Comparison of ENCODE assay signal across 27 cellular contexts in genomic region chr1:186571771-186572170, GRCh38.
"Had no signal": no experiment of that assay in that cellular context is flagged by ENCODE, and none has a peak within 500 bp of the region (broad histone marks: within the 10 kb centered on the region; RNA-seq: fewer than 3 reads in every experiment).

No MANE protein-coding gene starts in this region.

- DNase-seq: activated CD4-positive, alpha-beta T cell treated with anti-CD3 and anti-CD28 coated beads for 4 hours; activated CD4-positive, alpha-beta T cell treated with anti-CD3 and anti-CD28 coated beads, Interleukin-2, amount 50 U/mL, for 4 hours; activated CD8-positive, alpha-beta memory T cell treated with anti-CD3 and anti-CD28 coated beads for 24 hours; activated effector memory CD4-positive, alpha-beta T cell treated with anti-CD3 and anti-CD28 coated beads, Interleukin-2, amount 50 U/mL, for 16 hours; activated naive CD4-positive, alpha-beta T cell treated with anti-CD3 and anti-CD28 coated beads for 36 hours; amniotic stem cell; body of pancreas; cortex of kidney; KG1; NCI-H1092; NCI-H1417 treated with DMSO at 0.1 percent for 48 hours; NCI-H1694; NCI-H2029 treated with DMSO at 0.1 percent for 48 hours; NCI-H345; NCI-H510A; NCI-H526 treated with DMSO at 0.1 percent for 48 hours; NK-92 treated with Interleukin-12 subunit alpha and Interleukin-12 subunit beta, amount 100 ng/mL, for 24 hours; OCI-M1; RPMI8226; T-cell; T-helper 2 cell; T1000; WERI-Rb-1 had no signal

- H3K36me3 Mint-ChIP-seq: IgD-negative memory B cell, T-cell had no signal

- H3K4me3 Mint-ChIP-seq: activated naive CD4-positive, alpha-beta T cell treated with anti-CD3 and anti-CD28 coated beads for 36 hours; central memory CD8-positive, alpha-beta T cell; IgD-negative memory B cell; T-cell had no signal

- H3K27me3 Mint-ChIP-seq: central memory CD8-positive, alpha-beta T cell; IgD-negative memory B cell; T-cell had no signal

- H3K4me1 Mint-ChIP-seq: central memory CD8-positive, alpha-beta T cell; IgD-negative memory B cell; T-cell had no signal

- ATAC-seq: body of pancreas, Panc1, Right ventricle myocardium inferior, T-cell had no signal

- H3K9me3 Mint-ChIP-seq: activated naive CD4-positive, alpha-beta T cell treated with anti-CD3 and anti-CD28 coated beads for 36 hours; central memory CD8-positive, alpha-beta T cell; IgD-negative memory B cell; T-cell had no signal

- H3K27ac Mint-ChIP-seq: activated naive CD4-positive, alpha-beta T cell treated with anti-CD3 and anti-CD28 coated beads for 36 hours; IgD-negative memory B cell; T-cell had no signal
